In genomic region chr4:90419124-90419711, GRCh38 we compare ENCODE assay signal across 9 cellular contexts.
DNase-seq lines count a peak whose midpoint lies in the region; ATAC-seq and FAIRE-seq lines count a peak whose summit lies in the region.
"Had no signal": no experiment of that assay in that cellular context is flagged by ENCODE, and none has a peak within 500 bp of the region (broad histone marks: within the 10 kb centered on the region; RNA-seq: fewer than 3 reads in every experiment).

No MANE protein-coding gene starts in this region.

- no peaks in the 10 kb centered on the region for H3K9me3 Mint-ChIP-seq in stimulated activated naive CD8-positive, alpha-beta T cell treated with anti-CD3 and anti-CD28 coated beads, Interleukin-15, amount 100 ng/mL, for 72 hours
- no peaks in the 10 kb centered on the region for H3K9me3 Mint-ChIP-seq in activated naive CD8-positive, alpha-beta T cell treated with anti-CD3 and anti-CD28 coated beads for 36 hours

- no peak overlapping the region for H3K27ac Mint-ChIP-seq in stimulated activated naive CD8-positive, alpha-beta T cell treated with anti-CD3 and anti-CD28 coated beads, Interleukin-15, amount 100 ng/mL, for 72 hours
- no peak overlapping the region for H3K27ac Mint-ChIP-seq in activated naive CD8-positive, alpha-beta T cell treated with anti-CD3 and anti-CD28 coated beads for 36 hours

- intact Hi-C loops in posterior cingulate gyrus (cut with DNase I) = no loop called here

- H3K4me3 Mint-ChIP-seq in stimulated activated naive CD8-positive, alpha-beta T cell treated with anti-CD3 and anti-CD28 coated beads, Interleukin-15, amount 100 ng/mL, for 72 hours = no peak overlapping the region
- no peak overlapping the region for H3K4me3 Mint-ChIP-seq in activated naive CD8-positive, alpha-beta T cell treated with anti-CD3 and anti-CD28 coated beads for 36 hours

- H3K4me1 Mint-ChIP-seq in stimulated activated naive CD8-positive, alpha-beta T cell treated with anti-CD3 and anti-CD28 coated beads, Interleukin-15, amount 100 ng/mL, for 72 hours = no peaks in the 10 kb centered on the region
- no peaks in the 10 kb centered on the region for H3K4me1 Mint-ChIP-seq in activated naive CD8-positive, alpha-beta T cell treated with anti-CD3 and anti-CD28 coated beads for 36 hours

- peak; percentile 42 for ATAC-seq in stimulated activated naive CD8-positive, alpha-beta T cell treated with anti-CD3 and anti-CD28 coated beads, Interleukin-15, amount 100 ng/mL, for 72 hours
- no peak for ATAC-seq in stimulated activated naive CD8-positive, alpha-beta T cell treated with anti-CD3 and anti-CD28 coated beads, Interleukin-15, Interleukin-2, amounts not matched to agents 100 U/mL and 50 U/mL, for 24 hours

- DNase-seq in stimulated activated naive CD8-positive, alpha-beta T cell treated with anti-CD3 and anti-CD28 coated beads, Interleukin-15, amount 100 ng/mL, for 72 hours = no peak
- DNase-seq in stimulated activated naive CD8-positive, alpha-beta T cell treated with anti-CD3 and anti-CD28 coated beads, Interleukin-15, Interleukin-2, amounts not matched to agents 100 U/mL and 50 U/mL, for 24 hours = no peak
- DNase-seq in HCEC 1CT (peak; percentile 41), LoVo (ENCODE audit: low spot score) (peak; percentile 59), iPS DF 4.7 (ENCODE audit: extremely low read depth, low spot score) (peak; percentile 33), posterior cingulate gyrus (no peak)
- no peak for DNase-seq in activated naive CD8-positive, alpha-beta T cell treated with anti-CD3 and anti-CD28 coated beads for 36 hours
- DNase-seq: upper lobe of left lung had no signal

- H3K36me3 Mint-ChIP-seq in activated naive CD8-positive, alpha-beta T cell treated with anti-CD3 and anti-CD28 coated beads for 36 hours = no peaks in the 10 kb centered on the region

- H3K27me3 Mint-ChIP-seq in stimulated activated naive CD8-positive, alpha-beta T cell treated with anti-CD3 and anti-CD28 coated beads, Interleukin-15, amount 100 ng/mL, for 72 hours = no peaks in the 10 kb centered on the region
- H3K27me3 Mint-ChIP-seq in activated naive CD8-positive, alpha-beta T cell treated with anti-CD3 and anti-CD28 coated beads for 36 hours = no peaks in the 10 kb centered on the region

- peak; percentile 73 for FAIRE-seq in TTC549 (lab: Jason Lieb, UNC)

Comparison
In these comparisons a context has a peak if more than half of its experiments do, and no peak if none do; other contexts are left out.
1. DNase-seq: peak in HCEC 1CT (single experiment), LoVo (single experiment) and iPS DF 4.7 (single experiment); none in stimulated activated naive CD8-positive, alpha-beta T cell treated with anti-CD3 and anti-CD28 coated beads, Interleukin-15, amount 100 ng/mL, for 72 hours (0 of 2), stimulated activated naive CD8-positive, alpha-beta T cell treated with anti-CD3 and anti-CD28 coated beads, Interleukin-15, Interleukin-2, amounts not matched to agents 100 U/mL and 50 U/mL, for 24 hours (single experiment), activated naive CD8-positive, alpha-beta T cell treated with anti-CD3 and anti-CD28 coated beads for 36 hours (single experiment) and posterior cingulate gyrus (0 of 10).